Comparison of ENCODE assay signal across 25 cellular contexts in the genomic region with DNA sequence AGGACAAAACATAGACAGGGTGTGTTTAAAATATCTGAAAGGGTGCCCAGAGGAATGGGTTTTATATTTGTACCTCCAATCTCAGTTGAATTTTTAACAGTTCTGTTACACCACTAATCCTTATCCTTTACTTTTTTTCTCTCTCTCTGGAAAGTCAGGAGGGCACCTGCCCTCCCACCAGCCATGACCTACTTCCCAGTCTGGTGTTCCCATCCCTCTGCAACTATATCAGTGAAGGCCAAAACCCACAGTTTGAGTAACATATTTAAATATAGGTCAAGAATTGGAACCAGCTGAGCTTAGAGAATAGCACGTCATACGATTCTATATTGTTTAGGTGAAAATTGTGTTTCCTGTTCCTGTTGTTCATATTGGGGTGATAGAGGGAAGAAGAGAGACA.
"Had no signal": no experiment of that assay in that cellular context is flagged by ENCODE, and none has a peak within 500 bp of the region (broad histone marks: within the 10 kb centered on the region; RNA-seq: fewer than 3 reads in every experiment).

No MANE protein-coding gene starts in this region.

- DNase-seq: colonic mucosa; cortex of kidney; effector CD8-positive, alpha-beta T cell; effector memory CD8-positive, alpha-beta T cell; endodermal cell; erythroblast; esophagus squamous epithelium; foreskin fibroblast; foreskin melanocyte; gastrocnemius medialis; glutamatergic neuron; head of caudate nucleus; heart right ventricle; hippocampal formation; left cardiac atrium; left lung; left ventricle myocardium superior; mammary epithelial cell; mesendoderm; midbrain had no signal

- H3K4me1 ChIP-seq: colonic mucosa, esophagus squamous epithelium, gastrocnemius medialis, left lung had no signal

- ATAC-seq: effector memory CD8-positive, alpha-beta T cell; esophagus mucosa; gastrocnemius medialis; heart right ventricle; left ventricle myocardium superior had no signal

- H3K36me3 Mint-ChIP-seq: memory B cell had no signal

- H3K27me3 Mint-ChIP-seq: dendritic cell treated with granulocyte-macrophage colony-stimulating factor and Interleukin-4, amounts not matched to agents 40 ng/mL and 50 ng/mL, for 4 days had no signal

- H3K27me3 ChIP-seq: colonic mucosa, esophagus squamous epithelium, gastrocnemius medialis, heart right ventricle, left lung had no signal

- H3K9me3 ChIP-seq: colonic mucosa, esophagus squamous epithelium, gastrocnemius medialis, heart right ventricle, left lung had no signal

- H3K4me1 Mint-ChIP-seq: memory B cell had no signal

- H3K4me3 Mint-ChIP-seq: dendritic cell treated with granulocyte-macrophage colony-stimulating factor and Interleukin-4, amounts not matched to agents 40 ng/mL and 50 ng/mL, for 4 days; effector memory CD8-positive, alpha-beta T cell; endodermal cell; memory B cell had no signal

- H3K36me3 ChIP-seq: colonic mucosa, esophagus squamous epithelium, gastrocnemius medialis, heart right ventricle, left lung had no signal

- H3K27ac ChIP-seq: colonic mucosa, epithelial cell of prostate, esophagus squamous epithelium, gastrocnemius medialis, heart right ventricle, left lung had no signal

- H3K4me3 ChIP-seq: colonic mucosa, esophagus squamous epithelium, gastrocnemius medialis, heart right ventricle, left lung, lung had no signal

- H3K27ac Mint-ChIP-seq: dendritic cell treated with granulocyte-macrophage colony-stimulating factor and Interleukin-4, amounts not matched to agents 40 ng/mL and 50 ng/mL, for 4 days; effector memory CD8-positive, alpha-beta T cell; endodermal cell; memory B cell had no signal

- H3K9me3 Mint-ChIP-seq: dendritic cell treated with granulocyte-macrophage colony-stimulating factor and Interleukin-4, amounts not matched to agents 40 ng/mL and 50 ng/mL, for 4 days; endodermal cell; memory B cell had no signal
